In genomic region chr4:1792158-1792831, GRCh38 we compare ENCODE assay signal across 12 cellular contexts. TPM values are rescaled to one million over a fixed set of nuclear protein-coding genes. Genes with fewer than 3 reads are reported as not detected.
DNase-seq lines count a peak whose midpoint lies in the region; ATAC-seq, FAIRE-seq and TF ChIP-seq lines count a peak whose summit lies in the region.
"Had no signal": no experiment of that assay in that cellular context is flagged by ENCODE, and none has a peak within 500 bp of the region (broad histone marks: within the 10 kb centered on the region; RNA-seq: fewer than 3 reads in every experiment).

No MANE protein-coding gene starts in this region.

- POLR2A ChIA-PET in naive thymus-derived CD4-positive, alpha-beta T cell (lab: Charles Lee), result no interaction called here
- POLR2A ChIA-PET in activated CD4-positive, alpha-beta memory T cell treated with anti-CD3 and anti-CD28 coated beads, Interleukin-2, amount 10 ng/mL, durations not matched to agents 7 days and 5 days (lab: Charles Lee), result interaction anchor here (1.5 kb wide), 2 partner anchors 78 to 79 kb away, joined by 4 read pairs; partner anchors contain the start of gene NSD2

- TF ChIP-seq CTCF in thyroid gland (IDR thresholded peaks at IDR 0.05), result no peak

- H3K4me3 Mint-ChIP-seq in naive thymus-derived CD4-positive, alpha-beta T cell, result peak overlapping the region in 8 of 10 donors; percentile 34 to 72 (median 46)
- no peak overlapping the region for H3K4me3 Mint-ChIP-seq in activated CD4-positive, alpha-beta memory T cell treated with anti-CD3 and anti-CD28 coated beads, Interleukin-2, amount 10 ng/mL, durations not matched to agents 7 days and 5 days

- H3K4me3 ChIP-seq in BLaER1 (peak overlapping the region; percentile 70; the same call in 1 of the 2 replicates), thyroid gland (replicated peaks in 1 of 3) (no peak overlapping the region)
- H3K4me3 ChIP-seq in naive thymus-derived CD4-positive, alpha-beta T cell (ENCODE audit: low read length), result no peak overlapping the region

- CTCF ChIA-PET in naive thymus-derived CD4-positive, alpha-beta T cell (lab: Charles Lee), result no interaction called here
- CTCF ChIA-PET in activated CD4-positive, alpha-beta memory T cell treated with anti-CD3 and anti-CD28 coated beads, Interleukin-2, amount 10 ng/mL, durations not matched to agents 7 days and 5 days (lab: Charles Lee), result no interaction called here

- no peak overlapping the region for H3K9ac ChIP-seq in BLaER1

- peaks cover 9 to 28% (median 11%) of the 10 kb centered on the region in 5 donors for H3K27me3 Mint-ChIP-seq in naive thymus-derived CD4-positive, alpha-beta T cell
- peaks cover 30% of the 10 kb centered on the region for H3K27me3 Mint-ChIP-seq in activated CD4-positive, alpha-beta memory T cell treated with anti-CD3 and anti-CD28 coated beads, Interleukin-2, amount 10 ng/mL, durations not matched to agents 7 days and 5 days

- peaks cover 53% of the 10 kb centered on the region for H4K20me1 ChIP-seq in BLaER1

- no peaks in the 10 kb centered on the region for H3K9me3 ChIP-seq in BLaER1
- H3K9me3 ChIP-seq in naive thymus-derived CD4-positive, alpha-beta T cell (ENCODE audit: control insufficient read depth in 2 of 3, low read length in 3 of 3), result no peaks in the 10 kb centered on the region
- no peaks in the 10 kb centered on the region for H3K9me3 ChIP-seq in thyroid gland
- H3K9me3 ChIP-seq: prostate gland had no signal

- peaks cover 76% of the 10 kb centered on the region for H3K27me3 ChIP-seq in BLaER1
- H3K27me3 ChIP-seq in naive thymus-derived CD4-positive, alpha-beta T cell (ENCODE audit: control insufficient read depth in 2 of 2, insufficient read depth in 2 of 2, low read length in 2 of 2), result peaks cover 0 to 12% of the 10 kb centered on the region in 2 donors
- H3K27me3 ChIP-seq in thyroid gland, result peaks cover 5% of the 10 kb centered on the region

- H3K4me2 ChIP-seq in BLaER1, result peak overlapping the region; percentile 100

- no peaks in the 10 kb centered on the region for H3K36me3 ChIP-seq in BLaER1
- no peaks in the 10 kb centered on the region for H3K36me3 ChIP-seq in naive thymus-derived CD4-positive, alpha-beta T cell (ENCODE audit: control insufficient read depth in 2 of 3, insufficient read depth in 3 of 3, low read length in 3 of 3)
- no peaks in the 10 kb centered on the region for H3K36me3 ChIP-seq in thyroid gland
- H3K36me3 ChIP-seq: prostate gland had no signal

- FAIRE-seq in GM12891 (lab: Jason Lieb, UNC), result no peak

- H3K27ac ChIP-seq in BLaER1 (no peak overlapping the region), cingulate gyrus (ENCODE audit: low read depth, low read length) (peak overlapping the region; percentile 19), thyroid gland (no peak overlapping the region)
- no peak overlapping the region for H3K27ac ChIP-seq in naive thymus-derived CD4-positive, alpha-beta T cell (ENCODE audit: low read depth, low read length)
- H3K27ac ChIP-seq: prostate gland had no signal

- H3K4me1 Mint-ChIP-seq in naive thymus-derived CD4-positive, alpha-beta T cell, result peaks cover 0 to 1% (median 0%) of the 10 kb centered on the region in 7 donors
- no peaks in the 10 kb centered on the region for H3K4me1 Mint-ChIP-seq in activated CD4-positive, alpha-beta memory T cell treated with anti-CD3 and anti-CD28 coated beads, Interleukin-2, amount 10 ng/mL, durations not matched to agents 7 days and 5 days

- TF ChIP-seq POLR2A in GM12891 (IDR thresholded peaks at IDR 0.05; ENCODE audit: low read depth, low read length) (no peak), thyroid gland (IDR thresholded peaks at IDR 0.05) (no peak)

- H3K4me1 ChIP-seq in BLaER1 (peaks cover 15% of the 10 kb centered on the region), thyroid gland (peaks cover 11 to 20% of the 10 kb centered on the region in 2 donors)
- H3K4me1 ChIP-seq in naive thymus-derived CD4-positive, alpha-beta T cell (ENCODE audit: control insufficient read depth in 2 of 2, insufficient read depth in 2 of 2, low read length in 2 of 2), result peaks cover 0 to 5% of the 10 kb centered on the region in 2 donors

- no peak for DNase-seq in naive thymus-derived CD4-positive, alpha-beta T cell
- DNase-seq in GM12891 (ENCODE audit: insufficient read length, low spot score), result no peak
- DNase-seq in thyroid gland, result no peak
- no peak for DNase-seq in activated CD4-positive, alpha-beta memory T cell treated with anti-CD3 and anti-CD28 coated beads, Interleukin-2, amount 10 ng/mL, durations not matched to agents 7 days and 5 days
- no peak for DNase-seq in DMS53 treated with DMSO at 0.1 percent for 48 hours (lab: John Stamatoyannopoulos, UW; ENCODE audit: unreplicated experiment)
- DNase-seq: foreskin melanocyte; stimulated activated naive B cell treated with anti-CD40 and anti-IgM and Interleukin-4, amounts not matched to agents 10 μg/mL and 1 μg/mL and 100 μg/mL, for 72 hours had no signal

- ATAC-seq in GM21619 (IDR thresholded peaks at IDR 0.05; ENCODE audit: unreplicated experiment), result peak; percentile 12
- ATAC-seq in naive thymus-derived CD4-positive, alpha-beta T cell, result no peak

- intact Hi-C loops in naive thymus-derived CD4-positive, alpha-beta T cell (cut with micrococcal nuclease), result loop anchor here in 1 of 2 donors (2.0 to 5.0 kb wide), 2 partner anchors 25 to 1280 kb away; partner anchors contain the start of genes HTT and HTT-AS
- intact Hi-C loops in thyroid gland (cut with DNase I), result no loop called here

- WGBS in thyroid gland, 2 donors, result 45 to 61% methylated on average over 11 to 22 of the region's 29 CpGs

- H3K9me3 Mint-ChIP-seq in naive thymus-derived CD4-positive, alpha-beta T cell, result no peaks in the 10 kb centered on the region
- H3K9me3 Mint-ChIP-seq in activated CD4-positive, alpha-beta memory T cell treated with anti-CD3 and anti-CD28 coated beads, Interleukin-2, amount 10 ng/mL, durations not matched to agents 7 days and 5 days, result no peaks in the 10 kb centered on the region
- H3K9me3 Mint-ChIP-seq: stimulated activated naive B cell treated with anti-CD40 and anti-IgM and Interleukin-4, amounts not matched to agents 10 μg/mL and 1 μg/mL and 100 μg/mL, for 72 hours had no signal

- no peaks in the 10 kb centered on the region for H3K36me3 Mint-ChIP-seq in naive thymus-derived CD4-positive, alpha-beta T cell
- H3K36me3 Mint-ChIP-seq in activated CD4-positive, alpha-beta memory T cell treated with anti-CD3 and anti-CD28 coated beads, Interleukin-2, amount 10 ng/mL, durations not matched to agents 7 days and 5 days (ENCODE audit: low read depth), result no peaks in the 10 kb centered on the region
- H3K36me3 Mint-ChIP-seq: stimulated activated naive B cell treated with anti-CD40 and anti-IgM and Interleukin-4, amounts not matched to agents 10 μg/mL and 1 μg/mL and 100 μg/mL, for 72 hours had no signal

- peak overlapping the region in 1 of 9 donors; percentile 56 for H3K27ac Mint-ChIP-seq in naive thymus-derived CD4-positive, alpha-beta T cell
- H3K27ac Mint-ChIP-seq in activated CD4-positive, alpha-beta memory T cell treated with anti-CD3 and anti-CD28 coated beads, Interleukin-2, amount 10 ng/mL, durations not matched to agents 7 days and 5 days, result no peak overlapping the region
- H3K27ac Mint-ChIP-seq: stimulated activated naive B cell treated with anti-CD40 and anti-IgM and Interleukin-4, amounts not matched to agents 10 μg/mL and 1 μg/mL and 100 μg/mL, for 72 hours had no signal

TF ChIP-seq in GM12891, 5 proteins besides CTCF, POLR2A, EP300 and RAD21:
- TF ChIP-seq PAX5 (IDR thresholded peaks at IDR 0.05; ENCODE audit: insufficient read depth, low read length, severe bottlenecking) (no peak), SPI1 (IDR thresholded peaks at IDR 0.05; ENCODE audit: low read depth, low read length) (no peak), POLR2AphosphoS5 (IDR thresholded peaks at IDR 0.05; ENCODE audit: low read depth, low read length) (no peak), TAF1 (IDR thresholded peaks at IDR 0.05; ENCODE audit: low read depth, low read length) (no peak), POU2F2 (IDR thresholded peaks at IDR 0.05; ENCODE audit: low read depth, low read length) (no peak)

RNA-seq across cellular contexts. Expression of gene FGFR3, which starts 0.8 kb away (rescaled TPM):
- total RNA-seq in naive thymus-derived CD4-positive, alpha-beta T cell, result 1 to 10 TPM in 1 of 5 experiments, not detected in 4; 1.0 TPM
- polyA plus RNA-seq in naive thymus-derived CD4-positive, alpha-beta T cell, result not detected
- 0.04 TPM for polyA plus RNA-seq in GM12891 (2012; ENCODE audit: low read depth, missing spikeins)
- total RNA-seq in thyroid gland, result 1 to 10 TPM in 2 of 4 donors, under 1 TPM in 2; 0.78 to 5.1 (median 1.6) TPM
- under 1 TPM; 0.18 to 0.45 TPM for total RNA-seq in activated CD4-positive, alpha-beta memory T cell treated with anti-CD3 and anti-CD28 coated beads, Interleukin-2, amount 10 ng/mL, durations not matched to agents 7 days and 5 days
- total RNA-seq: OCI-LY7 had no signal
